1 cellular context compared by ENCODE assay signal in genomic region chr17:19796457-19796856, GRCh38.
TF ChIP-seq lines count a peak whose summit lies in the region.

No MANE protein-coding gene starts in this region.

TF ChIP-seq in K562, 482 proteins besides CTCF, POLR2A, EP300 and RAD21 (continued from another document):
- TF ChIP-seq AFF1 (IDR thresholded peaks at IDR 0.05; ENCODE audit: low read depth in 1 of 2, partially characterized antibody in 2 of 2): no peak
